In genomic region chr6:114216789-114217467, GRCh38 we compare ENCODE assay signal across 16 cellular contexts.
"Had no signal": no experiment of that assay in that cellular context is flagged by ENCODE, and none has a peak within 500 bp of the region (broad histone marks: within the 10 kb centered on the region; RNA-seq: fewer than 3 reads in every experiment).

No MANE protein-coding gene starts in this region.

- H3K4me3 ChIP-seq: heart left ventricle, mucosa of descending colon, prostate gland, thoracic aorta had no signal

- H3K27me3 Mint-ChIP-seq: natural killer cell treated with Interleukin-12 subunit alpha and Interleukin-12 subunit beta and Interleukin-15 and Interleukin-18, amount 100 ng/mL, for 72 hours; stimulated activated naive CD8-positive, alpha-beta T cell treated with anti-CD3 and anti-CD28 coated beads, Interleukin-15, amount 100 ng/mL, for 72 hours had no signal

- H3K27ac Mint-ChIP-seq: activated T-helper 1 cell treated with anti-CD3 and anti-CD28 coated beads, Interleukin-12 subunit alpha, Interleukin-12 subunit beta, Interleukin-2, Interleukin-4 antibody, amounts not matched to agents 30 ng/mL and 10 ng/mL and 1 ng/mL, durations not matched to agents 14 hours and 24 hours and 36 hours; endodermal cell; natural killer cell treated with Interleukin-12 subunit alpha and Interleukin-12 subunit beta and Interleukin-15 and Interleukin-18, amount 100 ng/mL, for 72 hours; stimulated activated naive CD8-positive, alpha-beta T cell treated with anti-CD3 and anti-CD28 coated beads, Interleukin-15, amount 100 ng/mL, for 72 hours had no signal

- DNase-seq: activated CD4-positive, alpha-beta T cell treated with anti-CD3 and anti-CD28 coated beads for 48 hours; activated naive CD4-positive, alpha-beta T cell; aorta; endodermal cell; erythroblast; heart left ventricle; mucosa of descending colon; stimulated activated CD4-positive, alpha-beta T cell treated with anti-CD3 and anti-CD28 coated beads, Interleukin-15, amount 100 ng/mL, for 24 hours; stimulated activated CD4-positive, alpha-beta T cell treated with anti-CD3 and anti-CD28 coated beads, Interleukin-4, amount 100 ng/mL, for 4 hours; stimulated activated naive CD8-positive, alpha-beta T cell treated with anti-CD3 and anti-CD28 coated beads, Interleukin-15, amount 100 ng/mL, for 72 hours; WERI-Rb-1 had no signal

- H3K36me3 ChIP-seq: heart left ventricle, prostate gland, thoracic aorta, WERI-Rb-1 had no signal

- H3K9me3 ChIP-seq: mucosa of descending colon, prostate gland, thoracic aorta had no signal

- H3K27me3 ChIP-seq: heart left ventricle had no signal

- FAIRE-seq: bronchial epithelial cell had no signal

- H3K36me3 Mint-ChIP-seq: natural killer cell treated with Interleukin-12 subunit alpha and Interleukin-12 subunit beta and Interleukin-15 and Interleukin-18, amount 100 ng/mL, for 72 hours had no signal

- H3K27ac ChIP-seq: heart left ventricle, prostate gland, thoracic aorta, WERI-Rb-1 had no signal

- H3K4me3 Mint-ChIP-seq: activated T-helper 1 cell treated with anti-CD3 and anti-CD28 coated beads, Interleukin-12 subunit alpha, Interleukin-12 subunit beta, Interleukin-2, Interleukin-4 antibody, amounts not matched to agents 30 ng/mL and 10 ng/mL and 1 ng/mL, durations not matched to agents 14 hours and 24 hours and 36 hours; endodermal cell; natural killer cell treated with Interleukin-12 subunit alpha and Interleukin-12 subunit beta and Interleukin-15 and Interleukin-18, amount 100 ng/mL, for 72 hours; stimulated activated naive CD8-positive, alpha-beta T cell treated with anti-CD3 and anti-CD28 coated beads, Interleukin-15, amount 100 ng/mL, for 72 hours had no signal

- H3K4me1 Mint-ChIP-seq: endodermal cell; stimulated activated naive CD8-positive, alpha-beta T cell treated with anti-CD3 and anti-CD28 coated beads, Interleukin-15, amount 100 ng/mL, for 72 hours had no signal

- H3K4me1 ChIP-seq: heart left ventricle, prostate gland had no signal

- H3K9me3 Mint-ChIP-seq: activated T-helper 1 cell treated with anti-CD3 and anti-CD28 coated beads, Interleukin-12 subunit alpha, Interleukin-12 subunit beta, Interleukin-2, Interleukin-4 antibody, amounts not matched to agents 30 ng/mL and 10 ng/mL and 1 ng/mL, durations not matched to agents 14 hours and 24 hours and 36 hours; stimulated activated naive CD8-positive, alpha-beta T cell treated with anti-CD3 and anti-CD28 coated beads, Interleukin-15, amount 100 ng/mL, for 72 hours had no signal
